8 cellular contexts compared by ENCODE assay signal in genomic region chr18:37565985-37566478, GRCh38. TPM values are rescaled to one million over a fixed set of nuclear protein-coding genes. Genes with fewer than 3 reads are reported as not detected.
A peak's percentile ranks its signal among the peaks of the same experiment; 100 is the strongest.
DNase-seq lines count a peak whose midpoint lies in the region; ATAC-seq, FAIRE-seq and TF ChIP-seq lines count a peak whose summit lies in the region.

No MANE protein-coding gene starts in this region.

- FAIRE-seq in HTR-8/SVneo (lab: Jason Lieb, UNC) = no peak

- H3K27me3 ChIP-seq in BE2C (no peaks in the 10 kb centered on the region), iPS-18a (ENCODE audit: control insufficient read depth, insufficient read depth, low read length) (peaks cover 96% of the 10 kb centered on the region)

- H3K4me3 ChIP-seq in BE2C (ENCODE audit: low read depth, low read length) (peak overlapping the region; percentile 77), astrocyte of the spinal cord (ENCODE audit: low read depth, low read length) (peak overlapping the region; percentile 35), iPS-18a (ENCODE audit: low read length) (peak overlapping the region; percentile 49)

- no peaks in the 10 kb centered on the region for H3K9me3 Mint-ChIP-seq in stimulated activated effector memory CD8-positive, alpha-beta T cell treated with anti-CD3 and anti-CD28 coated beads, Interleukin-12 subunit alpha, Interleukin-12 subunit beta, amount 100 ng/mL, for 72 hours

- no peaks in the 10 kb centered on the region for H3K36me3 Mint-ChIP-seq in stimulated activated effector memory CD8-positive, alpha-beta T cell treated with anti-CD3 and anti-CD28 coated beads, Interleukin-12 subunit alpha, Interleukin-12 subunit beta, amount 100 ng/mL, for 72 hours

- no peaks in the 10 kb centered on the region for H3K4me1 ChIP-seq in BE2C
- peaks cover 4% of the 10 kb centered on the region for H3K4me1 ChIP-seq in iPS-18a (ENCODE audit: control insufficient read depth, low read depth, low read length)

- no peak overlapping the region for H3K9ac ChIP-seq in iPS-18a (ENCODE audit: low read length)

- H3K27ac Mint-ChIP-seq in stimulated activated effector memory CD8-positive, alpha-beta T cell treated with anti-CD3 and anti-CD28 coated beads, Interleukin-12 subunit alpha, Interleukin-12 subunit beta, amount 100 ng/mL, for 72 hours = no peak overlapping the region

- ATAC-seq in stimulated activated effector memory CD8-positive, alpha-beta T cell treated with anti-CD3 and anti-CD28 coated beads, Interleukin-12 subunit alpha, Interleukin-12 subunit beta, amount 100 ng/mL, for 72 hours = no peak

- H3K36me3 ChIP-seq in BE2C (no peaks in the 10 kb centered on the region), iPS-18a (ENCODE audit: control insufficient read depth, low read depth, low read length) (no peaks in the 10 kb centered on the region)

- in situ Hi-C loops in astrocyte of the spinal cord (cut with HindIII; ENCODE audit: low sequenced_read_pairs) = no loop called here

- H3K4me1 Mint-ChIP-seq in stimulated activated effector memory CD8-positive, alpha-beta T cell treated with anti-CD3 and anti-CD28 coated beads, Interleukin-12 subunit alpha, Interleukin-12 subunit beta, amount 100 ng/mL, for 72 hours = peaks cover 17% of the 10 kb centered on the region

- H3K9me3 ChIP-seq in BE2C (no peaks in the 10 kb centered on the region), iPS-18a (ENCODE audit: control insufficient read depth, low read depth, low read length) (no peaks in the 10 kb centered on the region)

- TF ChIP-seq CTCF in BE2C (IDR thresholded peaks at IDR 0.05; ENCODE audit: low read depth, low read length) (no peak), astrocyte of the spinal cord (IDR thresholded peaks at IDR 0.05; ENCODE audit: low read depth, low read length) (no peak)

- DNase-seq in BE2C (peak; percentile 75), LHCN-M2 (ENCODE audit: low read depth) (peak; percentile 1), astrocyte of the spinal cord (ENCODE audit: low read depth, low spot score) (peak; percentile 17), activated gamma-delta T cell (lab: John Stamatoyannopoulos, UW) (no peak), HTR-8/SVneo (ENCODE audit: insufficient read length, low spot score) (no peak)
- DNase-seq in stimulated activated effector memory CD8-positive, alpha-beta T cell treated with anti-CD3 and anti-CD28 coated beads, Interleukin-12 subunit alpha, Interleukin-12 subunit beta, amount 100 ng/mL, for 72 hours (ENCODE audit: low spot score in 2 of 2) = no peak
- no peak for DNase-seq in activated naive CD4-positive, alpha-beta T cell treated with anti-CD3 and anti-CD28 coated beads, Interleukin-2, amount 50 U/mL, for 16 hours

- H3K4me3 Mint-ChIP-seq in stimulated activated effector memory CD8-positive, alpha-beta T cell treated with anti-CD3 and anti-CD28 coated beads, Interleukin-12 subunit alpha, Interleukin-12 subunit beta, amount 100 ng/mL, for 72 hours = peak overlapping the region; percentile 27

- H3K27ac ChIP-seq in iPS-18a (ENCODE audit: low read length) = no peak overlapping the region

RNA-seq across cellular contexts. Expression of gene CELF4, which starts 0.4 kb away (rescaled TPM):
- 29.2 TPM for polyA plus RNA-seq in BE2C (2012; ENCODE audit: insufficient read depth, insufficient read length, low read depth)
- total RNA-seq in LHCN-M2 (2014; rRNA removed) = not detected in 2 replicates
- 0.01 TPM for polyA plus RNA-seq in LHCN-M2 (2012)

Comparison
In these comparisons a context has a peak if more than half of its experiments do, and no peak if none do; other contexts are left out.
1. DNase-seq: peak in BE2C (single experiment), LHCN-M2 (single experiment) and astrocyte of the spinal cord (single experiment); none in stimulated activated effector memory CD8-positive, alpha-beta T cell treated with anti-CD3 and anti-CD28 coated beads, Interleukin-12 subunit alpha, Interleukin-12 subunit beta, amount 100 ng/mL, for 72 hours (0 of 2), activated gamma-delta T cell (single experiment), HTR-8/SVneo (single experiment) and activated naive CD4-positive, alpha-beta T cell treated with anti-CD3 and anti-CD28 coated beads, Interleukin-2, amount 50 U/mL, for 16 hours (single experiment).
2. Peak in every context shown above with its lines, with median percentiles within 50 percentile points of each other: H3K4me3 ChIP-seq.